10 cellular contexts compared by ENCODE assay signal in genomic region chr12:400828-401227, GRCh38. TPM values are rescaled to one million over a fixed set of nuclear protein-coding genes. Genes with fewer than 3 reads are reported as not detected.
DNase-seq lines count a peak whose midpoint lies in the region.
"Had no signal": no experiment of that assay in that cellular context is flagged by ENCODE, and none has a peak within 500 bp of the region (broad histone marks: within the 10 kb centered on the region; RNA-seq: fewer than 3 reads in every experiment).

No MANE protein-coding gene starts in this region.

- no peaks in the 10 kb centered on the region for H3K9me3 ChIP-seq in GM23248 (ENCODE audit: low read depth)
- H3K9me3 ChIP-seq in SJSA1 (replicated peaks) = no peaks in the 10 kb centered on the region

- H3K36me3 ChIP-seq in GM23248 (ENCODE audit: low read depth) (no peaks in the 10 kb centered on the region), SJSA1 (no peaks in the 10 kb centered on the region)

- H3K9ac ChIP-seq in GM23248 = peak overlapping the region; percentile 82

- peak overlapping the region; percentile 94 for H3K4me2 ChIP-seq in GM23248 (ENCODE audit: unreplicated experiment)

- no peaks in the 10 kb centered on the region for H3K9me2 ChIP-seq in GM23248 (ENCODE audit: insufficient read depth)

- H3F3A ChIP-seq in GM23248 (ENCODE audit: insufficient read depth) = no peaks in the 10 kb centered on the region

- WGBS in GM23248 (ENCODE audit: low coverage in 1 of 2, low lambda C conversion rate in 2 of 2, missing lambda C conversion rate in 2 of 2), 2 experiments = 52 to 55% methylated on average over 8 of the region's 8 CpGs

- H3K27me3 ChIP-seq in GM23248 (replicated peaks; ENCODE audit: insufficient read depth) (no peaks in the 10 kb centered on the region), SJSA1 (replicated peaks) (no peaks in the 10 kb centered on the region)

- peaks cover 28% of the 10 kb centered on the region for H3K79me2 ChIP-seq in GM23248 (ENCODE audit: insufficient read depth)

- H3K4me1 ChIP-seq in GM23248 (ENCODE audit: insufficient read depth) (no peaks in the 10 kb centered on the region), SJSA1 (replicated peaks) (peaks cover 7% of the 10 kb centered on the region)

- in situ Hi-C loops in GM23248 (cut with MboI) = no loop called here

- H2AFZ ChIP-seq in GM23248 = peak overlapping the region; percentile 91

- no peak for DNase-seq in GM23248
- DNase-seq in SJSA1 (ENCODE audit: low read depth in 1 of 2, low spot score in 2 of 2) = no peak
- no peak for DNase-seq in AML-193 (lab: John Stamatoyannopoulos, UW)
- no peak for DNase-seq in DMS153 treated with DMSO at 0.1 percent for 48 hours (lab: John Stamatoyannopoulos, UW; ENCODE audit: unreplicated experiment)
- DNase-seq in medulla oblongata (ENCODE audit: extremely low spot score) = no peak
- no peak for DNase-seq in DMS 273 treated with DMSO at 0.1 percent for 48 hours (lab: John Stamatoyannopoulos, UW)
- DNase-seq: hypothalamus had no signal

- H3K4me3 ChIP-seq in GM23248 (peak overlapping the region; percentile 95), SJSA1 (peak overlapping the region; percentile 55), iPS-11a (ENCODE audit: low read depth, low read length) (peak overlapping the region; percentile 98), skin epidermis (peak overlapping the region; percentile 44 to 78 (median 63))

- H3K27ac ChIP-seq in GM23248 = no peak overlapping the region
- no peak overlapping the region for H3K27ac ChIP-seq in SJSA1
- no peak overlapping the region for H3K27ac ChIP-seq in skin epidermis

- H4K20me1 ChIP-seq in GM23248 (ENCODE audit: insufficient read depth) = no peaks in the 10 kb centered on the region

RNA-seq across cellular contexts. Expression of gene CCDC77, which starts 0.6 kb away (rescaled TPM):
- 6.3 and 9.9 TPM in 2 replicates for total RNA-seq in GM23248 (2014; rRNA removed; shearing (Covaris generic))
- 4.5 and 8.3 TPM in 2 replicates for polyA plus RNA-seq in GM23248 (2016; fragmentation: Nextera tagmentation; extraction: Ambion mirVana)
- 20.7 and 21.0 TPM in 2 replicates for total RNA-seq in SJSA1 (2014; rRNA removed; shearing (Covaris generic))

RNA-seq across cellular contexts. Expression of gene KDM5A, which starts 11.7 kb away (rescaled TPM):
- total RNA-seq in GM23248 (2014; rRNA removed; shearing (Covaris generic)) = 25.1 and 60.2 TPM in 2 replicates
- polyA plus RNA-seq in GM23248 (2016; fragmentation: Nextera tagmentation; extraction: Ambion mirVana) = 28.7 and 31.4 TPM in 2 replicates
- total RNA-seq in SJSA1 (2014; rRNA removed; shearing (Covaris generic)) = 38.1 and 65.3 TPM in 2 replicates

RNA-seq across cellular contexts. Expression of gene B4GALNT3, which starts 58.9 kb away (rescaled TPM):
- total RNA-seq in GM23248 (2014; rRNA removed; shearing (Covaris generic)) = 0.11 TPM in 1 of 2 replicates, not detected in the other
- polyA plus RNA-seq in GM23248 (2016; fragmentation: Nextera tagmentation; extraction: Ambion mirVana) = 0.09 TPM in 1 of 2 replicates, not detected in the other
- not detected in 2 replicates for total RNA-seq in SJSA1 (2014; rRNA removed; shearing (Covaris generic))
- total RNA-seq: HFFc6 had no signal
